Comparison of ENCODE assay signal across 11 cellular contexts in genomic region chr17:35892091-35892637, GRCh38. TPM values are rescaled to one million over a fixed set of nuclear protein-coding genes. Genes with fewer than 3 reads are reported as not detected.
DNase-seq lines count a peak whose midpoint lies in the region; ATAC-seq, FAIRE-seq and TF ChIP-seq lines count a peak whose summit lies in the region.
"Had no signal": no experiment of that assay in that cellular context is flagged by ENCODE, and none has a peak within 500 bp of the region (broad histone marks: within the 10 kb centered on the region; RNA-seq: fewer than 3 reads in every experiment).

No MANE protein-coding gene starts in this region.

- H3K36me3 ChIP-seq in GM06990 (ENCODE audit: control insufficient read depth, insufficient read depth, low read length) (no peaks in the 10 kb centered on the region), astrocyte (ENCODE audit: insufficient read depth, low read length) (no peaks in the 10 kb centered on the region)

- H3K27me3 ChIP-seq in GM06990 (replicated peaks; ENCODE audit: control insufficient read depth, insufficient read depth, low read length): no peaks in the 10 kb centered on the region
- no peaks in the 10 kb centered on the region for H3K27me3 ChIP-seq in astrocyte (ENCODE audit: insufficient read depth, low read length)

- no peak overlapping the region for H3K4me2 ChIP-seq in astrocyte (ENCODE audit: low read length)

- FAIRE-seq in astrocyte (lab: Jason Lieb, UNC): no peak
- FAIRE-seq: colon had no signal

- H2AFZ ChIP-seq in astrocyte (ENCODE audit: low read depth, low read length): no peak overlapping the region

- H3K27ac Mint-ChIP-seq in T-helper 1 cell treated with Interleukin-12 subunit alpha and Interleukin-12 subunit beta and Interleukin-4 antibody, amounts not matched to agents 30 μg/mL and 1 μg/mL, for 36 hours: peak overlapping the region; percentile 87
- H3K27ac Mint-ChIP-seq in astrocyte (ENCODE audit: unreplicated experiment): peak overlapping the region; percentile 38

- H4K20me1 ChIP-seq in astrocyte (ENCODE audit: insufficient read depth, low read length): no peaks in the 10 kb centered on the region

- peaks cover 3% of the 10 kb centered on the region for H3K9me3 Mint-ChIP-seq in T-helper 1 cell treated with Interleukin-12 subunit alpha and Interleukin-12 subunit beta and Interleukin-4 antibody, amounts not matched to agents 30 μg/mL and 1 μg/mL, for 36 hours
- H3K9me3 Mint-ChIP-seq in astrocyte (ENCODE audit: unreplicated experiment): no peaks in the 10 kb centered on the region

- peaks cover 67% of the 10 kb centered on the region for H3K4me1 Mint-ChIP-seq in T-helper 1 cell treated with Interleukin-12 subunit alpha and Interleukin-12 subunit beta and Interleukin-4 antibody, amounts not matched to agents 30 μg/mL and 1 μg/mL, for 36 hours (ENCODE audit: low read depth)
- peaks cover 27% of the 10 kb centered on the region for H3K4me1 Mint-ChIP-seq in astrocyte (ENCODE audit: low read depth, unreplicated experiment)

- H3K27ac ChIP-seq in astrocyte (ENCODE audit: low read depth, low read length): no peak overlapping the region
- H3K27ac ChIP-seq in skin epidermis: peak overlapping the region in 12 of 21 experiments; percentile 2 to 86 (median 62)

- DNase-seq in GM06990 (ENCODE audit: extremely low read depth, insufficient read length) (peak; percentile 48), astrocyte (ENCODE audit: low read depth) (no peak), GM19238 (ENCODE audit: insufficient read length, low spot score) (no peak), HuH-7 (ENCODE audit: low spot score) (no peak)
- DNase-seq: DMS153 had no signal

- no peaks in the 10 kb centered on the region for H3K9me3 ChIP-seq in astrocyte (ENCODE audit: insufficient read depth, low read depth, low read length)

- H3K4me3 Mint-ChIP-seq in T-helper 1 cell treated with Interleukin-12 subunit alpha and Interleukin-12 subunit beta and Interleukin-4 antibody, amounts not matched to agents 30 μg/mL and 1 μg/mL, for 36 hours: peak overlapping the region; percentile 74
- no peak overlapping the region for H3K4me3 Mint-ChIP-seq in astrocyte (ENCODE audit: unreplicated experiment)

- H3K4me3 ChIP-seq in GM06990 (replicated peaks; ENCODE audit: low read depth, low read length): no peak overlapping the region
- no peak overlapping the region for H3K4me3 ChIP-seq in astrocyte (ENCODE audit: insufficient read depth, low read depth, low read length)
- H3K4me3 ChIP-seq in skin epidermis: no peak overlapping the region

- no peak for TF ChIP-seq CTCF in GM06990 (IDR thresholded peaks at IDR 0.05; ENCODE audit: insufficient read depth, low read length, poor library complexity, severe bottlenecking)
- no peak for TF ChIP-seq CTCF in astrocyte (IDR thresholded peaks at IDR 0.05; ENCODE audit: insufficient read depth, low read depth, low read length)

- H3K27me3 Mint-ChIP-seq in T-helper 1 cell treated with Interleukin-12 subunit alpha and Interleukin-12 subunit beta and Interleukin-4 antibody, amounts not matched to agents 30 μg/mL and 1 μg/mL, for 36 hours (ENCODE audit: low read depth): no peaks in the 10 kb centered on the region
- H3K27me3 Mint-ChIP-seq in astrocyte (ENCODE audit: low read depth, unreplicated experiment): no peaks in the 10 kb centered on the region

- H3K79me2 ChIP-seq in astrocyte (ENCODE audit: insufficient read depth, low read length): no peaks in the 10 kb centered on the region

- peaks cover 8% of the 10 kb centered on the region for H3K4me1 ChIP-seq in astrocyte (ENCODE audit: insufficient read depth, low read length)

- no peak overlapping the region for H3K9ac ChIP-seq in astrocyte (ENCODE audit: low read length)

- peaks cover 14% of the 10 kb centered on the region for H3K36me3 Mint-ChIP-seq in T-helper 1 cell treated with Interleukin-12 subunit alpha and Interleukin-12 subunit beta and Interleukin-4 antibody, amounts not matched to agents 30 μg/mL and 1 μg/mL, for 36 hours (ENCODE audit: low read depth)
- H3K36me3 Mint-ChIP-seq in astrocyte (ENCODE audit: low read depth, unreplicated experiment): no peaks in the 10 kb centered on the region

- ATAC-seq in GM18867 (IDR thresholded peaks at IDR 0.05; ENCODE audit: unreplicated experiment) (no peak), HG03520 (IDR thresholded peaks at IDR 0.05; ENCODE audit: unreplicated experiment) (no peak)

RNA-seq across cellular contexts. Expression of gene CCL5, which starts 12.0 kb away (rescaled TPM):
- 71.3 and 95.8 TPM in 2 replicates for total RNA-seq in astrocyte

RNA-seq across cellular contexts. Expression of gene HEATR9, which starts 23.5 kb away (rescaled TPM):
- not detected in 2 replicates for total RNA-seq in astrocyte
- total RNA-seq: skeletal muscle tissue had no signal

RNA-seq across cellular contexts. Expression of gene RDM1, which starts 38.4 kb away (rescaled TPM):
- total RNA-seq in astrocyte: not detected in 2 replicates
- total RNA-seq: skeletal muscle tissue had no signal

RNA-seq across cellular contexts. Expression of gene LYZL6, which starts 51.3 kb away (rescaled TPM):
- total RNA-seq in astrocyte: not detected in 2 replicates
- total RNA-seq: skeletal muscle tissue had no signal
